In the genomic region with DNA sequence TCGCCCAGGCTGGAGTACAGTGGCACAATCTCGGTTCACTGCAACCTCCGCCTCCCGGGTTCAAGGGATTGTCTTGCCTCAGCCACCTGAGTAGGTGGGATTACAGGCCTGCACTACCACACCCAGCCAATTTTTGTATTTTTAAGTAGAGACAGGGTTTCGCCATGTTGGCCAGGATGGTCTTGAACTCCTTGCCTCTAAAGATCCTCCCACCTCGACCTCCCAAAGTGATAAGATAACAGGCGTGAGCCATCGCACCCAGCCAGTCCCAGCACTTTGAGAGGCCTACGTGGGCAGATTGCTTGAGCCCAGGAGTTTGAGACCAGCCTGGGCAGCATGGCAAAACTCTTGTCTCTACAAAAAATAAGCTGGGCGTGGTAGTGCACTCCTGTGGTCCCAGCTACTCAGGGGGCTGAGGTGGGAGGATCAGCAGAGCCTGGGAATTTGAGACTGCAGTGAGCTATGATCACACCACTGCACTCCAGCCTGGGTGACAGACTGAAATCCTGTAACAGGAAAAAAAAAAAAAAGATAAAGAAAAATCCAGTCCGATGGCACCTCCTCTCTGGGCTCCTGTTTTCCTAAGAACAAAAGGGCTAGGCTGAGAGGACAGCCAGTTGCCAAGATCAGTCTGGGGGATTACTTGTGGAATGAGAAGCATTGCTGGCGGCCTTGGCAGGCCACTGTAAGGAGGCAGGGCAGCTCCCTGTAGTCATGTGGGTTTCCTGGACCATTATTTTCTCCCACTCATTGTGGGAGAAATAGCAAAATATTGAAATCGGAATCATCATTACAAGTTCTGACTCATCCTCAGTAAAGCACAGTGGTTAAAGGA, we compare ENCODE assay signal across 11 cellular contexts. TPM values are rescaled to one million over a fixed set of nuclear protein-coding genes. Genes with fewer than 3 reads are reported as not detected.
DNase-seq lines count a peak whose midpoint lies in the region; FAIRE-seq and TF ChIP-seq lines count a peak whose summit lies in the region.
"Had no signal": no experiment of that assay in that cellular context is flagged by ENCODE, and none has a peak within 500 bp of the region (broad histone marks: within the 10 kb centered on the region; RNA-seq: fewer than 3 reads in every experiment).

No MANE protein-coding gene starts in this region.

- no peak overlapping the region for H3K4me3 Mint-ChIP-seq in neural progenitor cell
- H3K4me3 Mint-ChIP-seq in activated CD4-positive, alpha-beta memory T cell treated with anti-CD3 and anti-CD28 coated beads for 36 hours, result no peak overlapping the region

- H3K9ac ChIP-seq in neural progenitor cell (no peak overlapping the region), kidney (ENCODE audit: low read length in 2 of 2) (no peak overlapping the region)

- POLR2A ChIA-PET in activated CD4-positive, alpha-beta memory T cell treated with anti-CD3 and anti-CD28 coated beads for 36 hours (lab: Charles Lee), result no interaction called here

- H3K36me3 Mint-ChIP-seq in neural progenitor cell, result peaks cover 3% of the 10 kb centered on the region
- H3K36me3 Mint-ChIP-seq in activated CD4-positive, alpha-beta memory T cell treated with anti-CD3 and anti-CD28 coated beads for 36 hours, result no peaks in the 10 kb centered on the region

- H2AFZ ChIP-seq in neural progenitor cell (replicated peaks), result no peak overlapping the region

- H3K79me2 ChIP-seq in neural progenitor cell (ENCODE audit: low read depth), result no peaks in the 10 kb centered on the region

- peaks cover 49% of the 10 kb centered on the region for H3K4me1 Mint-ChIP-seq in neural progenitor cell
- H3K4me1 Mint-ChIP-seq in activated CD4-positive, alpha-beta memory T cell treated with anti-CD3 and anti-CD28 coated beads for 36 hours (ENCODE audit: low read depth), result peaks cover 4% of the 10 kb centered on the region

- H3K4me2 ChIP-seq in neural progenitor cell, result peak overlapping the region; percentile 34

- H3K4me3 ChIP-seq in MG63, result no peak overlapping the region
- no peak overlapping the region for H3K4me3 ChIP-seq in neural progenitor cell
- no peak overlapping the region for H3K4me3 ChIP-seq in kidney (ENCODE audit: low read length in 2 of 2)
- no peak overlapping the region for H3K4me3 ChIP-seq in right atrium auricular region
- H3K4me3 ChIP-seq: breast epithelium, ovary had no signal

- H3K9me3 ChIP-seq in MG63, result peaks cover 4% of the 10 kb centered on the region
- H3K9me3 ChIP-seq in neural progenitor cell (ENCODE audit: low read depth), result no peaks in the 10 kb centered on the region
- peaks cover 0 to under 1% of the 10 kb centered on the region in 2 donors for H3K9me3 ChIP-seq in kidney (ENCODE audit: control insufficient read depth in 1 of 2, low read length in 2 of 2)
- H3K9me3 ChIP-seq in right atrium auricular region, result peaks cover 0 to 6% of the 10 kb centered on the region in 2 donors
- H3K9me3 ChIP-seq: ovary had no signal

- DNase-seq in Caki2 (ENCODE audit: low read depth) (peak; percentile 2), MG63 (peak; percentile 98), dermis blood vessel endothelial cell (peak; percentile 65), neural progenitor cell (ENCODE audit: low spot score) (peak; percentile 70), ACHN (no peak), kidney (no peak), right atrium auricular region (ENCODE audit: low spot score) (no peak)
- no peak for DNase-seq in activated CD4-positive, alpha-beta memory T cell treated with anti-CD3 and anti-CD28 coated beads for 36 hours
- DNase-seq: activated CD4-positive, alpha-beta T cell treated with anti-CD3 and anti-CD28 coated beads, Interleukin-2, amount 50 U/mL, for 4 hours had no signal

- CTCF ChIA-PET in activated CD4-positive, alpha-beta memory T cell treated with anti-CD3 and anti-CD28 coated beads for 36 hours (lab: Charles Lee), result no interaction called here

- H3K4me1 ChIP-seq in neural progenitor cell, result peaks cover 59% of the 10 kb centered on the region
- peaks cover 7% of the 10 kb centered on the region in 2 donors for H3K4me1 ChIP-seq in kidney (ENCODE audit: control insufficient read depth in 1 of 2, insufficient read depth in 1 of 2, low read depth in 1 of 2, low read length in 2 of 2)
- peaks cover 0 to 9% of the 10 kb centered on the region in 2 donors for H3K4me1 ChIP-seq in right atrium auricular region
- H3K4me1 ChIP-seq: breast epithelium had no signal

- H3K27ac ChIP-seq in neural progenitor cell (no peak overlapping the region), kidney (ENCODE audit: low read depth in 2 of 2, low read length in 2 of 2) (no peak overlapping the region), right atrium auricular region (no peak overlapping the region)
- H3K27ac ChIP-seq: breast epithelium, ovary had no signal

- H4K20me1 ChIP-seq in neural progenitor cell (ENCODE audit: low read depth), result no peaks in the 10 kb centered on the region

- intact Hi-C loops in activated CD4-positive, alpha-beta memory T cell treated with anti-CD3 and anti-CD28 coated beads for 36 hours (cut with micrococcal nuclease), result no loop called here
- intact Hi-C loops in kidney (cut with DNase I), result no loop called here

- in situ Hi-C loops in Caki2 (cut with HindIII; ENCODE audit: low pct_unique_long_range_greater_than_20kb, low sequenced_read_pairs), result no loop called here
- in situ Hi-C loops in ACHN (cut with HindIII; ENCODE audit: low pct_ligation_motif_present, low pct_unique_long_range_greater_than_20kb, low sequenced_read_pairs), result no loop called here

- H3K27me3 Mint-ChIP-seq in neural progenitor cell (ENCODE audit: insufficient read depth, low read depth), result peaks cover 32% of the 10 kb centered on the region
- H3K27me3 Mint-ChIP-seq in activated CD4-positive, alpha-beta memory T cell treated with anti-CD3 and anti-CD28 coated beads for 36 hours, result peaks cover 14% of the 10 kb centered on the region

- H3K9me3 Mint-ChIP-seq in neural progenitor cell, result peaks cover 11% of the 10 kb centered on the region
- peaks cover 4% of the 10 kb centered on the region for H3K9me3 Mint-ChIP-seq in activated CD4-positive, alpha-beta memory T cell treated with anti-CD3 and anti-CD28 coated beads for 36 hours

- peak overlapping the region; percentile 10 for H3K27ac Mint-ChIP-seq in neural progenitor cell
- no peak overlapping the region for H3K27ac Mint-ChIP-seq in activated CD4-positive, alpha-beta memory T cell treated with anti-CD3 and anti-CD28 coated beads for 36 hours

- no peak for FAIRE-seq in kidney (lab: Jason Lieb, UNC)

- peaks cover 78% of the 10 kb centered on the region for H3F3A ChIP-seq in neural progenitor cell (ENCODE audit: low read depth)

- H3K27me3 ChIP-seq in MG63 (no peaks in the 10 kb centered on the region), neural progenitor cell (no peaks in the 10 kb centered on the region), right atrium auricular region (no peaks in the 10 kb centered on the region)
- H3K27me3 ChIP-seq: breast epithelium, ovary had no signal

- TF ChIP-seq CTCF in neural progenitor cell (IDR thresholded peaks at IDR 0.05), result no peak
- no peak for TF ChIP-seq CTCF in kidney (IDR thresholded peaks at IDR 0.05; ENCODE audit: borderline replicate concordance, extremely low read depth, insufficient read depth)
- TF ChIP-seq CTCF in right atrium auricular region (IDR thresholded peaks at IDR 0.05), result no peak

- H3K36me3 ChIP-seq in MG63, result no peaks in the 10 kb centered on the region
- no peaks in the 10 kb centered on the region for H3K36me3 ChIP-seq in neural progenitor cell
- H3K36me3 ChIP-seq in kidney (ENCODE audit: control insufficient read depth in 1 of 2, insufficient read depth in 2 of 2, low read length in 2 of 2), result no peaks in the 10 kb centered on the region
- no peaks in the 10 kb centered on the region for H3K36me3 ChIP-seq in right atrium auricular region
- H3K36me3 ChIP-seq: breast epithelium, ovary had no signal

RNA-seq across cellular contexts. Expression of gene PIPOX, which starts 3.0 kb away (rescaled TPM):
- 1.6 and 10.5 TPM in 2 replicates for total RNA-seq in Caki2 (2014; rRNA removed; shearing (Covaris generic); ENCODE audit: low replicate concordance)
- total RNA-seq in MG63 (2014; rRNA removed; shearing (Covaris generic); ENCODE audit: low replicate concordance), result 0.69 and 1.6 TPM in 2 replicates
- total RNA-seq in dermis blood vessel endothelial cell (0.93 and 3.1 TPM in 2 replicates), neural progenitor cell (ENCODE audit: low replicate concordance) (3.7 and 8.8 TPM in 2 replicates), kidney (2.8 TPM), right atrium auricular region (under 1 TPM; 0.37 to 0.79 TPM)
- total RNA-seq in activated CD4-positive, alpha-beta memory T cell treated with anti-CD3 and anti-CD28 coated beads for 36 hours, result 1 to 10 TPM; 1.5 to 2.4 TPM
- polyA plus RNA-seq in kidney (ENCODE audit: insufficient read depth, low read depth, low replicate concordance), result 78.0 TPM

RNA-seq across cellular contexts. Expression of gene SEZ6, which starts 34.1 kb away (rescaled TPM):
- not detected in 2 replicates for total RNA-seq in Caki2 (2014; rRNA removed; shearing (Covaris generic); ENCODE audit: low replicate concordance)
- total RNA-seq in MG63 (2014; rRNA removed; shearing (Covaris generic); ENCODE audit: low replicate concordance), result not detected in 2 replicates
- total RNA-seq in dermis blood vessel endothelial cell, result not detected in 2 replicates
- 1.5 and 4.9 TPM in 2 replicates for total RNA-seq in neural progenitor cell (ENCODE audit: low replicate concordance)
- total RNA-seq in activated CD4-positive, alpha-beta memory T cell treated with anti-CD3 and anti-CD28 coated beads for 36 hours, result not detected
- not detected for total RNA-seq in kidney
- not detected for polyA plus RNA-seq in kidney (ENCODE audit: insufficient read depth, low read depth, low replicate concordance)
- under 1 TPM in 1 of 2 donors, not detected in 1; 0.35 TPM for total RNA-seq in right atrium auricular region
- total RNA-seq: breast epithelium, ovary had no signal
- polyA plus RNA-seq: ovary had no signal

Comparison
In these comparisons a context has a peak if more than half of its experiments do, and no peak if none do; other contexts are left out.
1. DNase-seq: peak in Caki2 (single experiment), MG63 (single experiment), dermis blood vessel endothelial cell (single experiment) and neural progenitor cell (single experiment); none in activated CD4-positive, alpha-beta memory T cell treated with anti-CD3 and anti-CD28 coated beads for 36 hours (single experiment), ACHN (single experiment), kidney (single experiment) and right atrium auricular region (single experiment).